ENCODE assay signal across 1 cellular context in genomic region chr2:101133492-101134101, GRCh38.
TF ChIP-seq lines count a peak whose summit lies in the region.

No MANE protein-coding gene starts in this region.

TF ChIP-seq in H1, 55 proteins besides CTCF, POLR2A, EP300 and RAD21:
- TF ChIP-seq POU5F1 (IDR thresholded peaks at IDR 0.05; ENCODE audit: low read depth, low read length) = no peak
- no peak for TF ChIP-seq SP1 (IDR thresholded peaks at IDR 0.05; ENCODE audit: low read depth, low read length)
- TF ChIP-seq CHD2 (IDR thresholded peaks at IDR 0.05; ENCODE audit: low read length) = no peak
- TF ChIP-seq SRF (IDR thresholded peaks at IDR 0.05; ENCODE audit: low read depth, low read length) = no peak
- no peak for TF ChIP-seq RXRA (IDR thresholded peaks at IDR 0.05; ENCODE audit: insufficient read depth, low read depth, low read length)
- TF ChIP-seq GABPA (IDR thresholded peaks at IDR 0.05; ENCODE audit: borderline replicate concordance, insufficient read depth, low read length) = no peak
- TF ChIP-seq SP2 (IDR thresholded peaks at IDR 0.05; ENCODE audit: low read length) = no peak
- TF ChIP-seq MAX (IDR thresholded peaks at IDR 0.05) = no peak
- TF ChIP-seq FOSL1 (IDR thresholded peaks at IDR 0.05; ENCODE audit: insufficient read depth, low read depth, low read length) = no peak
- TF ChIP-seq CBX5 (IDR thresholded peaks at IDR 0.05; ENCODE audit: low read depth, low read length) = no peak
- TF ChIP-seq RNF2 (IDR thresholded peaks at IDR 0.05; ENCODE audit: borderline replicate concordance, low read depth, low read length, missing control alignments, poor library complexity, severe bottlenecking) = no peak
- no peak for TF ChIP-seq E2F6 (IDR thresholded peaks at IDR 0.05)
- TF ChIP-seq NRF1 (IDR thresholded peaks at IDR 0.05; ENCODE audit: low read depth, low read length) = no peak
- TF ChIP-seq CREB1 (IDR thresholded peaks at IDR 0.05) = no peak
- TF ChIP-seq BACH1 (IDR thresholded peaks at IDR 0.05; ENCODE audit: low read length) = no peak
- TF ChIP-seq POLR2AphosphoS5 (IDR thresholded peaks at IDR 0.05; ENCODE audit: low read depth, low read length) = no peak
- no peak for TF ChIP-seq HDAC6 (IDR thresholded peaks at IDR 0.05; ENCODE audit: low read depth, low read length)
- no peak for TF ChIP-seq JUN (IDR thresholded peaks at IDR 0.05; ENCODE audit: low read depth, low read length)
- no peak for TF ChIP-seq EGR1 (IDR thresholded peaks at IDR 0.05; ENCODE audit: borderline replicate concordance, low read depth, low read length)
- no peak for TF ChIP-seq SAP30 (IDR thresholded peaks at IDR 0.05; ENCODE audit: insufficient read depth, insufficient replicate concordance, low read length)
TF ChIP-seq in H1: peak in this region for 0.
